In the genomic region with DNA sequence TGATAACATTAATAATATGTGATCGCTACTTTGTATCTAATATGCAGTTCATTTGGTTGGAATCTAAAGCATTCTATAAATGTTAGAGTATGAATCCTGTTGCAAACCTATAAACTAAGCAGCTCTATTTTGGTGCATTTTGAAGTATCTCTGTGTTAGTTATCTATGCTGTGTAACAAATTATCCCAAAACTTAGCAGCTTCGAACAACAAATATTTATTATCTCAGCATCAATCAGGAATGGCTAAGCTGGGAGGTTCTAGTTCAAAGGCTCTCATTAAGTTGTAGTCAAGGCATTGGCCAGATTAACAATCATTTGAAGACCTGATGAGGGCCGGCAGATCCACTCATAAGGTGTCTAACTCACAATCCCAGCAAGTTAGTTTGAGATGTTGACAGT, we compare ENCODE assay signal across 35 cellular contexts. TPM values are rescaled to one million over a fixed set of nuclear protein-coding genes. Genes with fewer than 3 reads are reported as not detected.
DNase-seq lines count a peak whose midpoint lies in the region; ATAC-seq, FAIRE-seq and TF ChIP-seq lines count a peak whose summit lies in the region.
"Had no signal": no experiment of that assay in that cellular context is flagged by ENCODE, and none has a peak within 500 bp of the region (broad histone marks: within the 10 kb centered on the region; RNA-seq: fewer than 3 reads in every experiment).

No MANE protein-coding gene starts in this region.

- H3K4me2 ChIP-seq in HepG2 (ENCODE audit: low read depth, low read length) (no peak overlapping the region), K562 (ENCODE audit: insufficient read depth, low read length) (no peak overlapping the region), trophoblast cell (ENCODE audit: low read length) (no peak overlapping the region)
- H3K4me2 ChIP-seq: A549; BLaER1; BLaER1 treated with 17β-estradiol and CSF1 and Interleukin-3, amounts not matched to agents 10 nM and 100 nM had no signal

- no TSS peak for BruUV-seq in HepG2 (replicated peaks; lab: Mats Ljungman, UMichigan)
- no TSS peak for BruUV-seq in K562 (replicated peaks; lab: Mats Ljungman, UMichigan)

- no peak overlapping the region for H2BK12ac ChIP-seq in trophoblast cell (ENCODE audit: low read length)

- H4K20me1 ChIP-seq in HepG2 (ENCODE audit: insufficient read depth, low read length) (no peaks in the 10 kb centered on the region), K562 (replicated peaks; ENCODE audit: control insufficient read depth, insufficient read depth, low read length) (no peaks in the 10 kb centered on the region)
- H4K20me1 ChIP-seq: BLaER1; BLaER1 treated with 17β-estradiol and CSF1 and Interleukin-3, amounts not matched to agents 10 nM and 100 nM had no signal

- no peak for TF ChIP-seq RAD21 in HepG2 (CRISPR knock-in tag; IDR thresholded peaks at IDR 0.05)
- no peak for TF ChIP-seq RAD21 in K562 (CRISPR knock-in tag; conservative IDR thresholded peaks at IDR 0.05 in 1 of 2, IDR thresholded peaks at IDR 0.05 in 1 of 2)

- DNase-seq in HepG2 (ENCODE audit: low spot score) (no peak), right lobe of liver (no peak), K562 (ENCODE audit: extremely low read depth in 1 of 4, low spot score in 3 of 4) (no peak), trophoblast cell (no peak), NCI-H2196 (lab: John Stamatoyannopoulos, UW; ENCODE audit: unreplicated experiment) (no peak)
- DNase-seq: 8988T; ACHN; AML-193; BE2C; C1 segment of cervical spinal cord; Caco-2; Calu3; CD4-positive, alpha-beta memory T cell; CD4-positive, alpha-beta T cell; CD4-positive, CD25-positive, alpha-beta regulatory T cell; CD8-positive, alpha-beta memory T cell; CD8-positive, alpha-beta T cell; COR-L47; DMS 273 treated with DMSO at 0.1 percent for 48 hours; DMS153; DMS53; DMS79; DMS79 treated with DMSO at 0.1 percent for 48 hours; DND-41; EL had no signal

- POLR2A ChIA-PET in HepG2 (lab: Yijun Ruan, JAX) (no interaction called here), HEK293 (lab: Yijun Ruan, JAX) (no interaction called here), K562 (lab: Yijun Ruan, JAX) (interaction anchor here (0.6 kb wide), 1 partner anchor 30 kb away, joined by 3 read pairs; no protein-coding TSS in a partner anchor)

- H3K4me3 ChIP-seq in HepG2 (replicated peaks in 1 of 3; ENCODE audit: insufficient read depth in 1 of 3, low read depth in 2 of 3, low read length in 3 of 3), result no peak overlapping the region
- H3K4me3 ChIP-seq in right lobe of liver, result no peak overlapping the region
- H3K4me3 ChIP-seq in HEK293 (ENCODE audit: low read depth, low read length), result no peak overlapping the region
- no peak overlapping the region for H3K4me3 ChIP-seq in K562
- H3K4me3 ChIP-seq in trophoblast cell (ENCODE audit: low read depth, low read length), result no peak overlapping the region
- H3K4me3 ChIP-seq: A549; BLaER1; BLaER1 treated with 17β-estradiol and CSF1 and Interleukin-3, amounts not matched to agents 10 nM and 100 nM had no signal

- H3K27me3 ChIP-seq in HepG2 (ENCODE audit: control insufficient read depth in 1 of 2, insufficient read depth in 2 of 2, low read length in 2 of 2), result no peaks in the 10 kb centered on the region
- no peaks in the 10 kb centered on the region for H3K27me3 ChIP-seq in right lobe of liver
- H3K27me3 ChIP-seq in K562 (ENCODE audit: control insufficient read depth in 2 of 2, insufficient read depth in 2 of 2, low read length in 2 of 2), result peaks cover 0 to 2% of the 10 kb centered on the region in 2 experiments; a peak in 1 of 5 replicates
- no peaks in the 10 kb centered on the region for H3K27me3 ChIP-seq in trophoblast cell (ENCODE audit: insufficient read depth, low read length)
- H3K27me3 ChIP-seq: BE2C; BLaER1; BLaER1 treated with 17β-estradiol and CSF1 and Interleukin-3, amounts not matched to agents 10 nM and 100 nM had no signal

- H2AK5ac ChIP-seq in trophoblast cell (ENCODE audit: low read length), result peak overlapping the region; percentile 94

- H4K12ac ChIP-seq in trophoblast cell (ENCODE audit: low read depth, low read length), result no peak overlapping the region

- TF ChIP-seq EP300 in HepG2 (IDR thresholded peaks at IDR 0.05; ENCODE audit: low read depth in 2 of 2, low read length in 2 of 2) (no peak), HepG2 (CRISPR knock-in tag; IDR thresholded peaks at IDR 0.05; ENCODE audit: borderline replicate concordance) (no peak), K562 (IDR thresholded peaks at IDR 0.05; ENCODE audit: low read length) (no peak)

- H3K14ac ChIP-seq in trophoblast cell (ENCODE audit: low read length), result no peak overlapping the region

- FAIRE-seq in HepG2 (lab: Jason Lieb, UNC) (no peak), K562 (lab: Jason Lieb, UNC) (no peak)
- FAIRE-seq: A204.1, A549, D721Med had no signal

- no peak overlapping the region for H3K9ac ChIP-seq in HepG2 (ENCODE audit: insufficient read depth, low read depth, low read length)
- no peak overlapping the region for H3K9ac ChIP-seq in K562 (ENCODE audit: insufficient read depth in 1 of 2, low read depth in 2 of 2, low read length in 2 of 2)
- H3K9ac ChIP-seq in trophoblast cell (ENCODE audit: low read length), result no peak overlapping the region
- H3K9ac ChIP-seq: BLaER1; BLaER1 treated with 17β-estradiol and CSF1 and Interleukin-3, amounts not matched to agents 10 nM and 100 nM had no signal

- H3K27ac ChIP-seq in HepG2 (ENCODE audit: extremely low read length, insufficient read depth, low read length) (no peak overlapping the region), right lobe of liver (no peak overlapping the region), HEK293 (ENCODE audit: extremely low read depth, low read depth, low read length) (no peak overlapping the region), K562 (ENCODE audit: extremely low read depth, low read depth, low read length) (no peak overlapping the region), trophoblast cell (ENCODE audit: low read depth, low read length) (no peak overlapping the region)
- H3K27ac ChIP-seq: 22Rv1; A549; BLaER1; BLaER1 treated with 17β-estradiol and CSF1 and Interleukin-3, amounts not matched to agents 10 nM and 100 nM; C4-2B had no signal

- no peak overlapping the region for H4K91ac ChIP-seq in trophoblast cell (ENCODE audit: low read depth, low read length)

- H3K18ac ChIP-seq in trophoblast cell (ENCODE audit: low read length), result no peak overlapping the region

- H4K8ac ChIP-seq in trophoblast cell (ENCODE audit: low read depth, low read length), result no peak overlapping the region

- TF ChIP-seq POLR2A in HepG2 (IDR thresholded peaks at IDR 0.05; ENCODE audit: insufficient read depth in 1 of 2, low read depth in 2 of 2, low read length in 2 of 2) (no peak), right lobe of liver (IDR thresholded peaks at IDR 0.05) (no peak), K562 (conservative IDR thresholded peaks at IDR 0.05) (no peak)

- H3K36me3 ChIP-seq in HepG2 (replicated peaks in 1 of 2; ENCODE audit: control insufficient read depth in 1 of 2, insufficient read depth in 2 of 2, low read length in 2 of 2) (no peaks in the 10 kb centered on the region), right lobe of liver (no peaks in the 10 kb centered on the region), HEK293 (ENCODE audit: control insufficient read depth in 2 of 2, insufficient read depth in 1 of 2, low read length in 2 of 2) (no peaks in the 10 kb centered on the region), K562 (ENCODE audit: control insufficient read depth, insufficient read depth, low read length) (no peaks in the 10 kb centered on the region), trophoblast cell (ENCODE audit: control insufficient read depth in 1 of 2, insufficient read depth in 2 of 2, low read length in 2 of 2) (no peaks in the 10 kb centered on the region)
- H3K36me3 ChIP-seq: BE2C; BLaER1; BLaER1 treated with 17β-estradiol and CSF1 and Interleukin-3, amounts not matched to agents 10 nM and 100 nM had no signal

- 88% methylated on average over 3 of the region's 3 CpGs for WGBS in HepG2 (ENCODE audit: low lambda C conversion rate)
- WGBS in right lobe of liver (ENCODE audit: insufficient coverage, low coverage, low lambda C conversion rate, missing lambda C conversion rate), result 79% methylated on average over 3 of the region's 3 CpGs
- WGBS in K562 (ENCODE audit: insufficient coverage, low coverage, missing lambda C conversion rate), result 34% methylated on average over 3 of the region's 3 CpGs
- WGBS in trophoblast cell (ENCODE audit: extremely low coverage, insufficient coverage, insufficient read length), result no CpG with 5 or more reads among the region's 3 CpGs

- H3K79me2 ChIP-seq in HepG2 (ENCODE audit: insufficient read depth, low read length) (no peaks in the 10 kb centered on the region), K562 (ENCODE audit: control insufficient read depth, insufficient read depth, low read length) (no peaks in the 10 kb centered on the region), trophoblast cell (ENCODE audit: control insufficient read depth, insufficient read depth, low read length, poor library complexity) (no peaks in the 10 kb centered on the region)

- intact Hi-C loops in HepG2 (cut with micrococcal nuclease; ENCODE audit: unreplicated experiment), result loop anchor here (10.0 kb wide), 1 partner anchor 359 kb away; no protein-coding TSS in a partner anchor
- intact Hi-C loops in right lobe of liver (cut with DNase I), result loop anchor here in 1 of 2 donors (10.0 kb wide), 1 partner anchor 499 kb away; the partner anchor contains the start of gene CCDC182
- intact Hi-C loops in K562 (cut with micrococcal nuclease), result loop anchor here (10.0 kb wide), 1 partner anchor 499 kb away; the partner anchor contains the start of gene CCDC182

- no peak overlapping the region for H3K23ac ChIP-seq in trophoblast cell (ENCODE audit: low read length)

- H2BK5ac ChIP-seq in trophoblast cell (ENCODE audit: low read depth, low read length, poor library complexity), result no peak overlapping the region

- H2BK120ac ChIP-seq in trophoblast cell (ENCODE audit: insufficient read depth, low read length, poor library complexity), result no peak overlapping the region

- H3K4ac ChIP-seq in trophoblast cell (ENCODE audit: low read depth, low read length), result no peak overlapping the region

- H3K9me1 ChIP-seq in K562 (ENCODE audit: control insufficient read depth, insufficient read depth, low read length), result no peaks in the 10 kb centered on the region

- in situ Hi-C loops in HepG2 (cut with HindIII; ENCODE audit: extremely low pct_ligation_motif_present, low pct_unique_long_range_greater_than_20kb) (loop anchor here (10.0 kb wide), 1 partner anchor 499 kb away; the partner anchor contains the start of gene CCDC182), K562 (cut with MboI) (no loop called here)

- H3K9me3 ChIP-seq in HepG2 (ENCODE audit: low read length) (no peaks in the 10 kb centered on the region), right lobe of liver (no peaks in the 10 kb centered on the region), HEK293 (ENCODE audit: control insufficient read depth, insufficient read depth, low read depth, low read length) (no peaks in the 10 kb centered on the region), K562 (replicated peaks; ENCODE audit: control insufficient read depth, insufficient read depth, low read depth, low read length) (no peaks in the 10 kb centered on the region; the same call in 1 of the 2 replicates), trophoblast cell (ENCODE audit: insufficient read depth, low read depth, low read length) (no peaks in the 10 kb centered on the region)
- H3K9me3 ChIP-seq: BE2C had no signal

- H3K4me1 ChIP-seq in HepG2 (ENCODE audit: insufficient read depth, low read length) (peaks cover 14% of the 10 kb centered on the region), right lobe of liver (no peaks in the 10 kb centered on the region), HEK293 (ENCODE audit: control insufficient read depth, insufficient read depth, low read length) (no peaks in the 10 kb centered on the region), K562 (replicated peaks in 1 of 2; ENCODE audit: control insufficient read depth in 2 of 2, insufficient read depth in 2 of 2, low read length in 2 of 2) (peaks cover 0 to 3% of the 10 kb centered on the region in 2 experiments; a peak in 1 of 5 replicates), trophoblast cell (ENCODE audit: control insufficient read depth in 1 of 2, insufficient read depth in 2 of 2, low read length in 2 of 2) (peaks cover 0 to 2% of the 10 kb centered on the region in 2 experiments)
- H3K4me1 ChIP-seq: Caco-2 had no signal

- ATAC-seq in HepG2 (no peak), right lobe of liver (no peak), K562 (no peak), GM18909 (IDR thresholded peaks at IDR 0.05; ENCODE audit: poor library complexity, unreplicated experiment) (no peak), HG03039 (IDR thresholded peaks at IDR 0.05; ENCODE audit: unreplicated experiment) (no peak)
- ATAC-seq: A549; CD8-positive, alpha-beta T cell had no signal

- no peak for TF ChIP-seq CTCF in HepG2 (CRISPR knock-in tag; IDR thresholded peaks at IDR 0.05)
- TF ChIP-seq CTCF in right lobe of liver (IDR thresholded peaks at IDR 0.05), result no peak
- no peak for TF ChIP-seq CTCF in HEK293 (tag by site-specific recombination; IDR thresholded peaks at IDR 0.05)
- no peak for TF ChIP-seq CTCF in K562 (IDR thresholded peaks at IDR 0.05 in 2 of 3, conservative IDR thresholded peaks at IDR 0.05 in 1 of 3; ENCODE audit: insufficient read depth in 2 of 3, low read depth in 1 of 3, low read length in 3 of 3)

- H3K79me1 ChIP-seq in trophoblast cell (ENCODE audit: low read length), result peaks cover 1% of the 10 kb centered on the region

- CTCF ChIA-PET in HepG2 (lab: Yijun Ruan, JAX; ENCODE audit: low intra/inter-chr PET ratio, low total read pairs) (no interaction called here), HEK293 (lab: Yijun Ruan, JAX) (interaction anchor here (0.5 to 1.5 kb wide), 3 partner anchors 426 to 502 kb away, joined by 3 to 4 read pairs (median 3); no protein-coding TSS in a partner anchor), K562 (lab: Yijun Ruan, JAX; ENCODE audit: low intra/inter-chr PET ratio) (no interaction called here)

- H2AFZ ChIP-seq in HepG2 (ENCODE audit: low read length) (no peak overlapping the region), K562 (ENCODE audit: low read depth, low read length) (no peak overlapping the region), trophoblast cell (ENCODE audit: insufficient read depth, low read length, poor library complexity) (no peak overlapping the region)

RNA-seq across cellular contexts. Expression of gene MSI2, which starts 10.1 kb away (rescaled TPM):
- total RNA-seq in HepG2 (2016; rRNA removed; fragmentation: Illumina TruSeq; extraction: Trizol), result 68.1 and 78.4 TPM in 2 replicates
- total RNA-seq in HepG2 (2016; cell fraction: cytosol; rRNA removed; fragmentation: Illumina TruSeq; extraction: Trizol; ENCODE audit: low read depth), result 20.7 and 27.5 TPM in 2 replicates
- 63.6 and 75.1 TPM in 2 replicates for total RNA-seq in HepG2 (2016; cell fraction: insoluble cytoplasmic fraction; rRNA removed; fragmentation: Illumina TruSeq; extraction: Trizol)
- 46.0 and 48.0 TPM in 2 replicates for total RNA-seq in HepG2 (2016; cell fraction: membrane; rRNA removed; fragmentation: Illumina TruSeq; extraction: Trizol)
- total RNA-seq in HepG2 (2016; cell fraction: nucleus; rRNA removed; fragmentation: Illumina TruSeq; extraction: Trizol), result 99.8 and 106 TPM in 2 replicates
- polyA plus RNA-seq in HepG2 (2011; rRNA removed), result 71.5 and 77.5 TPM in 2 replicates
- 46.4 and 63.8 TPM in 2 replicates for polyA plus RNA-seq in HepG2 (2011; cell fraction: cytosol; rRNA removed)
- 160 and 214 TPM in 2 replicates for polyA plus RNA-seq in HepG2 (2011; cell fraction: nucleus; rRNA removed)
- 58.9 and 61.5 TPM in 2 replicates for polyA plus RNA-seq in HepG2 (2012)
- polyA plus RNA-seq in HepG2 (2016; cell fraction: cytosol; fragmentation: Illumina TruSeq; extraction: Trizol; ENCODE audit: low read depth), result 44.4 and 51.3 TPM in 2 replicates
- polyA plus RNA-seq in HepG2 (2016; cell fraction: insoluble cytoplasmic fraction; fragmentation: Illumina TruSeq; extraction: Trizol; ENCODE audit: low read depth), result 65.9 and 71.3 TPM in 2 replicates
- 51.0 and 55.4 TPM in 2 replicates for polyA plus RNA-seq in HepG2 (2016; cell fraction: membrane; fragmentation: Illumina TruSeq; extraction: Trizol; ENCODE audit: low read depth)
- polyA plus RNA-seq in HepG2 (2016; cell fraction: nucleus; fragmentation: Illumina TruSeq; extraction: Trizol; ENCODE audit: insufficient read depth, low read depth), result 80.0 and 84.1 TPM in 2 replicates
- 123 and 154 TPM in 2 replicates for polyA minus RNA-seq in HepG2 (2011; rRNA and poly(A)+ RNA removed; ENCODE audit: low replicate concordance)
- 38.9 and 41.5 TPM in 2 replicates for polyA minus RNA-seq in HepG2 (2011; cell fraction: cytosol; rRNA and poly(A)+ RNA removed)
- polyA minus RNA-seq in HepG2 (2011; cell fraction: nucleus; rRNA and poly(A)+ RNA removed), result 157 and 171 TPM in 2 replicates
- total RNA-seq in right lobe of liver, result 10 to 100 TPM; 12.0 to 22.6 (median 19.4) TPM
- 290 and 357 TPM in 2 replicates for total RNA-seq in K562 (2011; cell fraction: chromatin; rRNA removed; ENCODE audit: low replicate concordance)
- 109 and 121 TPM in 2 replicates for total RNA-seq in K562 (2011; cell fraction: nucleolus; rRNA removed)
- total RNA-seq in K562 (2011; cell fraction: nucleoplasm; rRNA removed), result 200 and 269 TPM in 2 replicates
- 29.7 and 51.4 TPM in 2 replicates for total RNA-seq in K562 (2014; rRNA removed)
- 42.4 and 50.3 TPM in 2 replicates for total RNA-seq in K562 (2014; rRNA removed; fragmentation: Illumina TruSeq; extraction: Trizol)
- 45.2 and 50.9 TPM in 2 replicates for total RNA-seq in K562 (2015; rRNA removed; fragmentation: Illumina TruSeq; extraction: Trizol)
- 60.4 and 61.8 TPM in 2 replicates for total RNA-seq in K562 (2021)
- polyA plus RNA-seq in K562 (2011; rRNA removed), result 36.8 and 48.9 TPM in 2 replicates
- polyA plus RNA-seq in K562 (2011; cell fraction: cytosol; rRNA removed), result 25.6 and 43.5 TPM in 2 replicates
- 61.4 and 77.7 TPM in 2 replicates for polyA plus RNA-seq in K562 (2011; cell fraction: nucleus; rRNA removed)
- 37.7 and 43.6 TPM in 2 replicates for polyA plus RNA-seq in K562 (2012)
- 56.3 and 66.6 TPM in 2 replicates for polyA plus RNA-seq in K562 (2014; fragmentation: Illumina TruSeq; extraction: Trizol)
- polyA plus RNA-seq in K562 (2014; fragmentation: Nextera tagmentation; extraction: Ambion mirVana), result 1 to 10 TPM; 4.6 to 5.3 TPM
- 30.5 and 35.5 TPM in 2 replicates for polyA plus RNA-seq in K562 (2014; rRNA removed)
- polyA minus RNA-seq in K562 (2011; rRNA and poly(A)+ RNA removed), result 72.6 and 78.9 TPM in 2 replicates
- 32.4 and 39.6 TPM in 2 replicates for polyA minus RNA-seq in K562 (2011; cell fraction: cytosol; rRNA and poly(A)+ RNA removed)
- polyA minus RNA-seq in K562 (2011; cell fraction: nucleus; rRNA and poly(A)+ RNA removed), result 38.9 and 58.1 TPM in 2 replicates
- polyA plus RNA-seq in trophoblast cell (2013), result 41.6 and 44.9 TPM in 2 replicates
